ENCODE assay signal across 2 cellular contexts in the genomic region with DNA sequence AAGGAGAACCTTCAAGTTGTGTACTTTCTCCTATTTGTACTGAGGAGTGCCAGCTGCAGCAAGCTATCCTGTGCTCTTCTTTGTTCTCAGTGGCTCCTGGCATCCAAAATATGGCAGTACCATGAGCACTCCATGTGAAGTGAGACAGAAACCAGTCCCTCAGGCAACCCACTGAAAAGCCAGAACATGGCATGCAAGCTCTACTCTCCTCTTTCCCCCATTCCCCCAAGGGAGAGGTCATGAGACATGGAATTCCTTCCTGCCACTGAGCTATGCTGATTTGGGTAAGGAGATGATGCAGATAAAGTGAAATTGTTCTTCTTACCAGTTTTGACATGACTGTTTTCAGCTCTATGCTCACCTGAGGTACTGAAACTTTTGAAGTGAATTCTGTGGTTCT.
TF ChIP-seq lines count a peak whose summit lies in the region.

No MANE protein-coding gene starts in this region.

TF ChIP-seq in GM23338, 12 proteins besides CTCF, POLR2A, EP300 and RAD21:
- TF ChIP-seq ZNF114 (CRISPR knock-in tag; IDR thresholded peaks at IDR 0.05) = no peak
- no peak for TF ChIP-seq REST (IDR thresholded peaks at IDR 0.05; ENCODE audit: unreplicated experiment)
- TF ChIP-seq EZH2 (IDR thresholded peaks at IDR 0.05; ENCODE audit: low read depth, unreplicated experiment) = no peak
- TF ChIP-seq EZH2phosphoT487 (IDR thresholded peaks at IDR 0.05; ENCODE audit: unreplicated experiment) = no peak
- no peak for TF ChIP-seq NANOG (IDR thresholded peaks at IDR 0.05; ENCODE audit: borderline replicate concordance)
- TF ChIP-seq, protein P1, sequence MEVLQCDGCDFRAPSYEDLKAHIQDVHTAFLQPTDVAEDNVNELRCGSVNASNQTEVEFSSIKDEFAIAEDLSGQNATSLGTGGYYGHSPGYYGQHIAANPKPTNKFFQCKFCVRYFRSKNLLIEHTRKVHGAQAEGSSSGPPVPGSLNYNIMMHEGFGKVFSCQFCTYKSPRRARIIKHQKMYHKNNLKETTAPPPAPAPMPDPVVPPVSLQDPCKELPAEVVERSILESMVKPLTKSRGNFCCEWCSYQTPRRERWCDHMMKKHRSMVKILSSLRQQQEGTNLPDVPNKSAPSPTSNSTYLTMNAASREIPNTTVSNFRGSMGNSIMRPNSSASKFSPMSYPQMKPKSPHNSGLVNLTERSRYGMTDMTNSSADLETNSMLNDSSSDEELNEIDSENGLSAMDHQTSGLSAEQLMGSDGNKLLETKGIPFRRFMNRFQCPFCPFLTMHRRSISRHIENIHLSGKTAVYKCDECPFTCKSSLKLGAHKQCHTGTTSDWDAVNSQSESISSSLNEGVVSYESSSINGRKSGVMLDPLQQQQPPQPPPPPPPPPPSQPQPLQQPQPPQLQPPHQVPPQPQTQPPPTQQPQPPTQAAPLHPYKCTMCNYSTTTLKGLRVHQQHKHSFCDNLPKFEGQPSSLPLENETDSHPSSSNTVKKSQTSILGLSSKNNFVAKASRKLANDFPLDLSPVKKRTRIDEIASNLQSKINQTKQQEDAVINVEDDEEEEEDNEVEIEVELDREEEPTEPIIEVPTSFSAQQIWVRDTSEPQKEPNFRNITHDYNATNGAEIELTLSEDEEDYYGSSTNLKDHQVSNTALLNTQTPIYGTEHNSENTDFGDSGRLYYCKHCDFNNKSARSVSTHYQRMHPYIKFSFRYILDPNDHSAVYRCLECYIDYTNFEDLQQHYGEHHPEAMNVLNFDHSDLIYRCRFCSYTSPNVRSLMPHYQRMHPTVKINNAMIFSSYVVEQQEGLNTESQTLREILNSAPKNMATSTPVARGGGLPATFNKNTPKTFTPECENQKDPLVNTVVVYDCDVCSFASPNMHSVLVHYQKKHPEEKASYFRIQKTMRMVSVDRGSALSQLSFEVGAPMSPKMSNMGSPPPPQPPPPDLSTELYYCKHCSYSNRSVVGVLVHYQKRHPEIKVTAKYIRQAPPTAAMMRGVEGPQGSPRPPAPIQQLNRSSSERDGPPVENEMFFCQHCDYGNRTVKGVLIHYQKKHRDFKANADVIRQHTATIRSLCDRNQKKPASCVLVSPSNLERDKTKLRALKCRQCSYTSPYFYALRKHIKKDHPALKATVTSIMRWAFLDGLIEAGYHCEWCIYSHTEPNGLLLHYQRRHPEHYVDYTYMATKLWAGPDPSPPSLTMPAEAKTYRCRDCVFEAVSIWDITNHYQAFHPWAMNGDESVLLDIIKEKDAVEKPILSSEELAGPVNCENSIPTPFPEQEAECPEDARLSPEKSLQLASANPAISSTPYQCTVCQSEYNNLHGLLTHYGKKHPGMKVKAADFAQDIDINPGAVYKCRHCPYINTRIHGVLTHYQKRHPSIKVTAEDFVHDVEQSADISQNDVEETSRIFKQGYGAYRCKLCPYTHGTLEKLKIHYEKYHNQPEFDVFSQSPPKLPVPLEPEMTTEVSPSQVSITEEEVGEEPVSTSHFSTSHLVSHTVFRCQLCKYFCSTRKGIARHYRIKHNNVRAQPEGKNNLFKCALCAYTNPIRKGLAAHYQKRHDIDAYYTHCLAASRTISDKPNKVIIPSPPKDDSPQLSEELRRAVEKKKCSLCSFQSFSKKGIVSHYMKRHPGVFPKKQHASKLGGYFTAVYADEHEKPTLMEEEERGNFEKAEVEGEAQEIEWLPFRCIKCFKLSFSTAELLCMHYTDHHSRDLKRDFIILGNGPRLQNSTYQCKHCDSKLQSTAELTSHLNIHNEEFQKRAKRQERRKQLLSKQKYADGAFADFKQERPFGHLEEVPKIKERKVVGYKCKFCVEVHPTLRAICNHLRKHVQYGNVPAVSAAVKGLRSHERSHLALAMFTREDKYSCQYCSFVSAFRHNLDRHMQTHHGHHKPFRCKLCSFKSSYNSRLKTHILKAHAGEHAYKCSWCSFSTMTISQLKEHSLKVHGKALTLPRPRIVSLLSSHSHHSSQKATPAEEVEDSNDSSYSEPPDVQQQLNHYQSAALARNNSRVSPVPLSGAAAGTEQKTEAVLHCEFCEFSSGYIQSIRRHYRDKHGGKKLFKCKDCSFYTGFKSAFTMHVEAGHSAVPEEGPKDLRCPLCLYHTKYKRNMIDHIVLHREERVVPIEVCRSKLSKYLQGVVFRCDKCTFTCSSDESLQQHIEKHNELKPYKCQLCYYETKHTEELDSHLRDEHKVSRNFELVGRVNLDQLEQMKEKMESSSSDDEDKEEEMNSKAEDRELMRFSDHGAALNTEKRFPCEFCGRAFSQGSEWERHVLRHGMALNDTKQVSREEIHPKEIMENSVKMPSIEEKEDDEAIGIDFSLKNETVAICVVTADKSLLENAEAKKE (CRISPR knock-in tag; IDR thresholded peaks at IDR 0.05) = no peak
- TF ChIP-seq CREB1 (CRISPR knock-in tag; IDR thresholded peaks at IDR 0.05; ENCODE audit: low read depth) = no peak
- no peak for TF ChIP-seq STAT1 (IDR thresholded peaks at IDR 0.05; ENCODE audit: unreplicated experiment)
- TF ChIP-seq, protein P2, sequence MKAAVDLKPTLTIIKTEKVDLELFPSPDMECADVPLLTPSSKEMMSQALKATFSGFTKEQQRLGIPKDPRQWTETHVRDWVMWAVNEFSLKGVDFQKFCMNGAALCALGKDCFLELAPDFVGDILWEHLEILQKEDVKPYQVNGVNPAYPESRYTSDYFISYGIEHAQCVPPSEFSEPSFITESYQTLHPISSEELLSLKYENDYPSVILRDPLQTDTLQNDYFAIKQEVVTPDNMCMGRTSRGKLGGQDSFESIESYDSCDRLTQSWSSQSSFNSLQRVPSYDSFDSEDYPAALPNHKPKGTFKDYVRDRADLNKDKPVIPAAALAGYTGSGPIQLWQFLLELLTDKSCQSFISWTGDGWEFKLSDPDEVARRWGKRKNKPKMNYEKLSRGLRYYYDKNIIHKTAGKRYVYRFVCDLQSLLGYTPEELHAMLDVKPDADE (IDR thresholded peaks at IDR 0.05) = no peak

TF ChIP-seq in H1, 55 proteins besides CTCF, POLR2A, EP300 and RAD21:
- TF ChIP-seq GABPA (IDR thresholded peaks at IDR 0.05; ENCODE audit: borderline replicate concordance, insufficient read depth, low read length) (no peak), MAFK (IDR thresholded peaks at IDR 0.05; ENCODE audit: low read depth, low read length) (no peak), KDM5A (IDR thresholded peaks at IDR 0.05; ENCODE audit: low read length) (no peak), SIN3A (conservative IDR thresholded peaks at IDR 0.05 in 1 of 2, IDR thresholded peaks at IDR 0.05 in 1 of 2; ENCODE audit: low read depth in 1 of 2, low read length in 2 of 2) (no peak), ASH2L (IDR thresholded peaks at IDR 0.05; ENCODE audit: low read length) (no peak), CBX8 (IDR thresholded peaks at IDR 0.05; ENCODE audit: borderline replicate concordance, low read depth, low read length) (no peak), CEBPB (IDR thresholded peaks at IDR 0.05; ENCODE audit: low read depth, low read length) (no peak), ZNF274 (IDR thresholded peaks at IDR 0.05; ENCODE audit: borderline replicate concordance, extremely low read depth, low read length) (no peak), RXRA (IDR thresholded peaks at IDR 0.05; ENCODE audit: insufficient read depth, low read depth, low read length) (no peak), POU5F1 (IDR thresholded peaks at IDR 0.05; ENCODE audit: low read depth, low read length) (no peak), JUN (IDR thresholded peaks at IDR 0.05; ENCODE audit: low read depth, low read length) (no peak), CTBP2 (IDR thresholded peaks at IDR 0.05; ENCODE audit: borderline replicate concordance, insufficient read depth, insufficient read length, low read length) (no peak), SUZ12 (IDR thresholded peaks at IDR 0.05; ENCODE audit: low read length) (no peak), POLR2AphosphoS5 (IDR thresholded peaks at IDR 0.05; ENCODE audit: low read depth, low read length) (no peak), BCL11A (IDR thresholded peaks at IDR 0.05; ENCODE audit: low read depth in 2 of 2, low read length in 2 of 2) (no peak), RBBP5 (IDR thresholded peaks at IDR 0.05; ENCODE audit: borderline replicate concordance, low read depth, low read length) (no peak)
- TF ChIP-seq, protein P3, sequence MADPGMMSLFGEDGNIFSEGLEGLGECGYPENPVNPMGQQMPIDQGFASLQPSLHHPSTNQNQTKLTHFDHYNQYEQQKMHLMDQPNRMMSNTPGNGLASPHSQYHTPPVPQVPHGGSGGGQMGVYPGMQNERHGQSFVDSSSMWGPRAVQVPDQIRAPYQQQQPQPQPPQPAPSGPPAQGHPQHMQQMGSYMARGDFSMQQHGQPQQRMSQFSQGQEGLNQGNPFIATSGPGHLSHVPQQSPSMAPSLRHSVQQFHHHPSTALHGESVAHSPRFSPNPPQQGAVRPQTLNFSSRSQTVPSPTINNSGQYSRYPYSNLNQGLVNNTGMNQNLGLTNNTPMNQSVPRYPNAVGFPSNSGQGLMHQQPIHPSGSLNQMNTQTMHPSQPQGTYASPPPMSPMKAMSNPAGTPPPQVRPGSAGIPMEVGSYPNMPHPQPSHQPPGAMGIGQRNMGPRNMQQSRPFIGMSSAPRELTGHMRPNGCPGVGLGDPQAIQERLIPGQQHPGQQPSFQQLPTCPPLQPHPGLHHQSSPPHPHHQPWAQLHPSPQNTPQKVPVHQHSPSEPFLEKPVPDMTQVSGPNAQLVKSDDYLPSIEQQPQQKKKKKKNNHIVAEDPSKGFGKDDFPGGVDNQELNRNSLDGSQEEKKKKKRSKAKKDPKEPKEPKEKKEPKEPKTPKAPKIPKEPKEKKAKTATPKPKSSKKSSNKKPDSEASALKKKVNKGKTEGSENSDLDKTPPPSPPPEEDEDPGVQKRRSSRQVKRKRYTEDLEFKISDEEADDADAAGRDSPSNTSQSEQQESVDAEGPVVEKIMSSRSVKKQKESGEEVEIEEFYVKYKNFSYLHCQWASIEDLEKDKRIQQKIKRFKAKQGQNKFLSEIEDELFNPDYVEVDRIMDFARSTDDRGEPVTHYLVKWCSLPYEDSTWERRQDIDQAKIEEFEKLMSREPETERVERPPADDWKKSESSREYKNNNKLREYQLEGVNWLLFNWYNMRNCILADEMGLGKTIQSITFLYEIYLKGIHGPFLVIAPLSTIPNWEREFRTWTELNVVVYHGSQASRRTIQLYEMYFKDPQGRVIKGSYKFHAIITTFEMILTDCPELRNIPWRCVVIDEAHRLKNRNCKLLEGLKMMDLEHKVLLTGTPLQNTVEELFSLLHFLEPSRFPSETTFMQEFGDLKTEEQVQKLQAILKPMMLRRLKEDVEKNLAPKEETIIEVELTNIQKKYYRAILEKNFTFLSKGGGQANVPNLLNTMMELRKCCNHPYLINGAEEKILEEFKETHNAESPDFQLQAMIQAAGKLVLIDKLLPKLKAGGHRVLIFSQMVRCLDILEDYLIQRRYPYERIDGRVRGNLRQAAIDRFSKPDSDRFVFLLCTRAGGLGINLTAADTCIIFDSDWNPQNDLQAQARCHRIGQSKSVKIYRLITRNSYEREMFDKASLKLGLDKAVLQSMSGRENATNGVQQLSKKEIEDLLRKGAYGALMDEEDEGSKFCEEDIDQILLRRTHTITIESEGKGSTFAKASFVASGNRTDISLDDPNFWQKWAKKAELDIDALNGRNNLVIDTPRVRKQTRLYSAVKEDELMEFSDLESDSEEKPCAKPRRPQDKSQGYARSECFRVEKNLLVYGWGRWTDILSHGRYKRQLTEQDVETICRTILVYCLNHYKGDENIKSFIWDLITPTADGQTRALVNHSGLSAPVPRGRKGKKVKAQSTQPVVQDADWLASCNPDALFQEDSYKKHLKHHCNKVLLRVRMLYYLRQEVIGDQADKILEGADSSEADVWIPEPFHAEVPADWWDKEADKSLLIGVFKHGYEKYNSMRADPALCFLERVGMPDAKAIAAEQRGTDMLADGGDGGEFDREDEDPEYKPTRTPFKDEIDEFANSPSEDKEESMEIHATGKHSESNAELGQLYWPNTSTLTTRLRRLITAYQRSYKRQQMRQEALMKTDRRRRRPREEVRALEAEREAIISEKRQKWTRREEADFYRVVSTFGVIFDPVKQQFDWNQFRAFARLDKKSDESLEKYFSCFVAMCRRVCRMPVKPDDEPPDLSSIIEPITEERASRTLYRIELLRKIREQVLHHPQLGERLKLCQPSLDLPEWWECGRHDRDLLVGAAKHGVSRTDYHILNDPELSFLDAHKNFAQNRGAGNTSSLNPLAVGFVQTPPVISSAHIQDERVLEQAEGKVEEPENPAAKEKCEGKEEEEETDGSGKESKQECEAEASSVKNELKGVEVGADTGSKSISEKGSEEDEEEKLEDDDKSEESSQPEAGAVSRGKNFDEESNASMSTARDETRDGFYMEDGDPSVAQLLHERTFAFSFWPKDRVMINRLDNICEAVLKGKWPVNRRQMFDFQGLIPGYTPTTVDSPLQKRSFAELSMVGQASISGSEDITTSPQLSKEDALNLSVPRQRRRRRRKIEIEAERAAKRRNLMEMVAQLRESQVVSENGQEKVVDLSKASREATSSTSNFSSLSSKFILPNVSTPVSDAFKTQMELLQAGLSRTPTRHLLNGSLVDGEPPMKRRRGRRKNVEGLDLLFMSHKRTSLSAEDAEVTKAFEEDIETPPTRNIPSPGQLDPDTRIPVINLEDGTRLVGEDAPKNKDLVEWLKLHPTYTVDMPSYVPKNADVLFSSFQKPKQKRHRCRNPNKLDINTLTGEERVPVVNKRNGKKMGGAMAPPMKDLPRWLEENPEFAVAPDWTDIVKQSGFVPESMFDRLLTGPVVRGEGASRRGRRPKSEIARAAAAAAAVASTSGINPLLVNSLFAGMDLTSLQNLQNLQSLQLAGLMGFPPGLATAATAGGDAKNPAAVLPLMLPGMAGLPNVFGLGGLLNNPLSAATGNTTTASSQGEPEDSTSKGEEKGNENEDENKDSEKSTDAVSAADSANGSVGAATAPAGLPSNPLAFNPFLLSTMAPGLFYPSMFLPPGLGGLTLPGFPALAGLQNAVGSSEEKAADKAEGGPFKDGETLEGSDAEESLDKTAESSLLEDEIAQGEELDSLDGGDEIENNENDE (IDR thresholded peaks at IDR 0.05; ENCODE audit: insufficient replicate concordance, low read length) = no peak
- TF ChIP-seq, protein P4, sequence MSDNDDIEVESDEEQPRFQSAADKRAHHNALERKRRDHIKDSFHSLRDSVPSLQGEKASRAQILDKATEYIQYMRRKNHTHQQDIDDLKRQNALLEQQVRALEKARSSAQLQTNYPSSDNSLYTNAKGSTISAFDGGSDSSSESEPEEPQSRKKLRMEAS (IDR thresholded peaks at IDR 0.05) = no peak
